Comparison of ENCODE assay signal across 9 cellular contexts in genomic region chr22:43923191-43923590, GRCh38. TPM values are rescaled to one million over a fixed set of nuclear protein-coding genes. Genes with fewer than 3 reads are reported as not detected.
A peak's percentile ranks its signal among the peaks of the same experiment; 100 is the strongest.
DNase-seq lines count a peak whose midpoint lies in the region; FAIRE-seq and TF ChIP-seq lines count a peak whose summit lies in the region.
"Had no signal": no experiment of that assay in that cellular context is flagged by ENCODE, and none has a peak within 500 bp of the region (broad histone marks: within the 10 kb centered on the region; RNA-seq: fewer than 3 reads in every experiment).

No MANE protein-coding gene starts in this region.

- H3K4me1 ChIP-seq in HAP-1 (peaks cover 15% of the 10 kb centered on the region), kidney (ENCODE audit: control insufficient read depth in 1 of 2, insufficient read depth in 1 of 2, low read depth in 1 of 2, low read length in 2 of 2) (peaks cover 5 to 6% of the 10 kb centered on the region in 2 donors), transverse colon (peaks cover 3 to 13% (median 10%) of the 10 kb centered on the region in 4 donors)

- H3K9me3 ChIP-seq in HAP-1 (no peaks in the 10 kb centered on the region), kidney (ENCODE audit: control insufficient read depth in 1 of 2, low read length in 2 of 2) (no peaks in the 10 kb centered on the region), transverse colon (no peaks in the 10 kb centered on the region)

- in situ Hi-C loops in HAP-1 (cut with MboI; ENCODE audit: low sequenced_read_pairs) (no loop called here), transverse colon (cut with MboI; ENCODE audit: low pct_ligation_motif_present in 1 of 4, low pct_unique_long_range_greater_than_20kb in 1 of 4, low sequenced_read_pairs in 3 of 4) (no loop called here)

- peaks cover 6% of the 10 kb centered on the region for H3K4me1 Mint-ChIP-seq in activated T-helper 2 cell treated with anti-CD3 and anti-CD28 coated beads, Interferon-gamma antibody, Interleukin-2, Interleukin-4, amounts not matched to agents 10 μg/mL and 5 μg/mL and 100 μg/mL, durations not matched to agents 14 hours and 24 hours and 36 hours (ENCODE audit: low read depth)

- H3K4me3 ChIP-seq in BJ (ENCODE audit: low read depth, low read length) (peak overlapping the region; percentile 75), HAP-1 (peak overlapping the region; percentile 63), kidney (ENCODE audit: low read length in 2 of 2) (peak overlapping the region; percentile 44 to 52), transverse colon (peak overlapping the region in 3 of 4 donors; percentile 29 to 55 (median 54))

- TF ChIP-seq POLR2A in transverse colon (IDR thresholded peaks at IDR 0.05), result no peak

- no peak for DNase-seq in BJ (ENCODE audit: low read depth)
- no peak for DNase-seq in HAP-1 (ENCODE audit: low spot score in 2 of 2)
- no peak for DNase-seq in activated T-helper 2 cell treated with anti-CD3 and anti-CD28 coated beads, Interferon-gamma antibody, Interleukin-2, Interleukin-4, amounts not matched to agents 10 μg/mL and 5 μg/mL and 100 μg/mL, durations not matched to agents 14 hours and 24 hours and 36 hours (ENCODE audit: low spot score)
- DNase-seq in kidney, result no peak
- no peak for DNase-seq in transverse colon
- DNase-seq in NCI-H446 (lab: John Stamatoyannopoulos, UW), result no peak
- DNase-seq in SHP77 treated with DMSO at 0.1 percent for 48 hours (lab: John Stamatoyannopoulos, UW), result no peak
- DNase-seq in frontal cortex (ENCODE audit: low spot score in 2 of 2), result no peak

- no peak for TF ChIP-seq CTCF in BJ (IDR thresholded peaks at IDR 0.05; ENCODE audit: insufficient read depth, low read depth, low read length)
- no peak for TF ChIP-seq CTCF in kidney (IDR thresholded peaks at IDR 0.05; ENCODE audit: borderline replicate concordance, extremely low read depth, insufficient read depth)
- TF ChIP-seq CTCF in transverse colon (IDR thresholded peaks at IDR 0.05), result no peak

- H3K27ac ChIP-seq in kidney (ENCODE audit: low read depth in 2 of 2, low read length in 2 of 2), result no peak overlapping the region
- no peak overlapping the region for H3K27ac ChIP-seq in transverse colon

- CTCF ChIA-PET in BJ (lab: Yijun Ruan, JAX), result interaction anchor here (0.7 to 1.7 kb wide), 3 partner anchors 19 to 70 kb away, joined by 3 read pairs; no protein-coding TSS in a partner anchor

- 4% methylated on average over 7 of the region's 13 CpGs; no CpG with 5 or more reads in 1 of the 2 donors for WGBS in transverse colon (ENCODE audit: low coverage in 1 of 2), 2 donors

- FAIRE-seq in kidney (lab: Jason Lieb, UNC) (no peak), frontal cortex (lab: Jason Lieb, UNC) (no peak)

- no peak overlapping the region for H3K9ac ChIP-seq in kidney (ENCODE audit: low read length in 2 of 2)

- H3K36me3 Mint-ChIP-seq in activated T-helper 2 cell treated with anti-CD3 and anti-CD28 coated beads, Interferon-gamma antibody, Interleukin-2, Interleukin-4, amounts not matched to agents 10 μg/mL and 5 μg/mL and 100 μg/mL, durations not matched to agents 14 hours and 24 hours and 36 hours (ENCODE audit: low read depth), result no peaks in the 10 kb centered on the region

- POLR2A ChIA-PET in BJ (lab: Charles Lee), result interaction anchor here (0.7 kb wide), 1 partner anchor 894 kb away, joined by 10 read pairs; no protein-coding TSS in a partner anchor

- H3K36me3 ChIP-seq in BJ (ENCODE audit: control insufficient read depth, insufficient read depth, low read length) (no peaks in the 10 kb centered on the region), HAP-1 (replicated peaks) (no peaks in the 10 kb centered on the region), kidney (ENCODE audit: control insufficient read depth in 1 of 2, insufficient read depth in 2 of 2, low read length in 2 of 2) (no peaks in the 10 kb centered on the region), transverse colon (no peaks in the 10 kb centered on the region)

- H3K4me3 Mint-ChIP-seq in activated T-helper 2 cell treated with anti-CD3 and anti-CD28 coated beads, Interferon-gamma antibody, Interleukin-2, Interleukin-4, amounts not matched to agents 10 μg/mL and 5 μg/mL and 100 μg/mL, durations not matched to agents 14 hours and 24 hours and 36 hours (ENCODE audit: low read depth), result peak overlapping the region; percentile 78

- TF ChIP-seq EP300 in transverse colon (IDR thresholded peaks at IDR 0.05; ENCODE audit: low read depth), result no peak

- H3K9me3 Mint-ChIP-seq in activated T-helper 2 cell treated with anti-CD3 and anti-CD28 coated beads, Interferon-gamma antibody, Interleukin-2, Interleukin-4, amounts not matched to agents 10 μg/mL and 5 μg/mL and 100 μg/mL, durations not matched to agents 14 hours and 24 hours and 36 hours, result no peaks in the 10 kb centered on the region

- peaks cover 18% of the 10 kb centered on the region for H3K27me3 Mint-ChIP-seq in activated T-helper 2 cell treated with anti-CD3 and anti-CD28 coated beads, Interferon-gamma antibody, Interleukin-2, Interleukin-4, amounts not matched to agents 10 μg/mL and 5 μg/mL and 100 μg/mL, durations not matched to agents 14 hours and 24 hours and 36 hours (ENCODE audit: low read depth)

- H3K27me3 ChIP-seq in BJ (ENCODE audit: control insufficient read depth, insufficient read depth, low read length) (no peaks in the 10 kb centered on the region), HAP-1 (ENCODE audit: low read depth) (no peaks in the 10 kb centered on the region), transverse colon (peaks cover 20% of the 10 kb centered on the region)

- intact Hi-C loops in activated T-helper 2 cell treated with anti-CD3 and anti-CD28 coated beads, Interferon-gamma antibody, Interleukin-2, Interleukin-4, amounts not matched to agents 10 μg/mL and 5 μg/mL and 100 μg/mL, durations not matched to agents 14 hours and 24 hours and 36 hours (cut with micrococcal nuclease), result no loop called here
- intact Hi-C loops in kidney (cut with DNase I), result no loop called here
- intact Hi-C loops in transverse colon (cut with DNase I; ENCODE audit: low total_unique reads), result no loop called here

- H3K27ac Mint-ChIP-seq in activated T-helper 2 cell treated with anti-CD3 and anti-CD28 coated beads, Interferon-gamma antibody, Interleukin-2, Interleukin-4, amounts not matched to agents 10 μg/mL and 5 μg/mL and 100 μg/mL, durations not matched to agents 14 hours and 24 hours and 36 hours, result peak overlapping the region; percentile 50

RNA-seq across cellular contexts. Expression of gene PNPLA3, which starts 0.4 kb away (rescaled TPM):
- polyA plus RNA-seq in BJ (2011; rRNA removed), result 3.4 and 4.8 TPM in 2 replicates
- 3.6 and 7.0 TPM in 2 replicates for polyA minus RNA-seq in BJ (2011; rRNA and poly(A)+ RNA removed)
- total RNA-seq in activated T-helper 2 cell treated with anti-CD3 and anti-CD28 coated beads, Interferon-gamma antibody, Interleukin-2, Interleukin-4, amounts not matched to agents 10 μg/mL and 5 μg/mL and 100 μg/mL, durations not matched to agents 14 hours and 24 hours and 36 hours, result 1.3 and 1.7 TPM in 2 replicates
- 0.54 TPM for total RNA-seq in kidney
- polyA plus RNA-seq in kidney (ENCODE audit: insufficient read depth, low read depth, low replicate concordance), result 1.2 TPM
- under 1 TPM in 1 of 4 donors, not detected in 3; 0.32 TPM for total RNA-seq in transverse colon
- 17.5 TPM for total RNA-seq in frontal cortex

RNA-seq across cellular contexts. Expression of gene PNPLA5, which starts 31.4 kb away (rescaled TPM):
- polyA plus RNA-seq in BJ (2011; rRNA removed), result not detected in 2 replicates
- polyA minus RNA-seq in BJ (2011; rRNA and poly(A)+ RNA removed), result not detected in 2 replicates
- total RNA-seq in activated T-helper 2 cell treated with anti-CD3 and anti-CD28 coated beads, Interferon-gamma antibody, Interleukin-2, Interleukin-4, amounts not matched to agents 10 μg/mL and 5 μg/mL and 100 μg/mL, durations not matched to agents 14 hours and 24 hours and 36 hours, result not detected in 2 replicates
- total RNA-seq in kidney, result not detected
- not detected for polyA plus RNA-seq in kidney (ENCODE audit: insufficient read depth, low read depth, low replicate concordance)
- not detected for total RNA-seq in transverse colon
- total RNA-seq in frontal cortex, result under 0.01 TPM
- total RNA-seq: glomerular endothelial cell had no signal

RNA-seq across cellular contexts. Expression of gene SAMM50, which starts 32.1 kb away (rescaled TPM):
- polyA plus RNA-seq in BJ (2011; rRNA removed), result 40.7 and 50.6 TPM in 2 replicates
- polyA minus RNA-seq in BJ (2011; rRNA and poly(A)+ RNA removed), result 16.2 and 27.6 TPM in 2 replicates
- 58.6 and 59.0 TPM in 2 replicates for total RNA-seq in activated T-helper 2 cell treated with anti-CD3 and anti-CD28 coated beads, Interferon-gamma antibody, Interleukin-2, Interleukin-4, amounts not matched to agents 10 μg/mL and 5 μg/mL and 100 μg/mL, durations not matched to agents 14 hours and 24 hours and 36 hours
- 34.9 TPM for total RNA-seq in kidney
- polyA plus RNA-seq in kidney (ENCODE audit: insufficient read depth, low read depth, low replicate concordance), result 57.0 TPM
- total RNA-seq in transverse colon, result 10 to 100 TPM in 3 of 4 donors, 1 to 10 TPM in 1; 9.0 to 82.6 (median 33.3) TPM
- 32.6 TPM for total RNA-seq in frontal cortex
